21 cellular contexts compared by ENCODE assay signal in the genomic region with DNA sequence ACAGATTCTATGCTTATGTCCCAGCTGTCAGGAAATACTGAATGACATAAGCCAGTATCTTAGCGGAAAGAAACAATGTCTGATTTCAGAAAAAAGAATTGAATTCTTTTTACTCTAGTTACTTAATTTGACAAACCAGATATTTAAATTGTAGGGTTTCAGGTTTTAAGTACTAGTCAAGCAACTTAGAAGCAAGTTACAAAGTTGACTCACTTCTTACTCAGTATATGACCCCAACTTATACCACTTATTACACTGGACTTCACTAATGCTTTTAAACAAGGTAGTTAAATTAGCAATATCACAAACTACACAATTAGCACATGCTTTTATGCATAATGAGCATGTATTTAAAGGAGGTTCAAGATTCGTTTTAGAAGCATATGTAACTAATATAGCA.
"Had no signal": no experiment of that assay in that cellular context is flagged by ENCODE, and none has a peak within 500 bp of the region (broad histone marks: within the 10 kb centered on the region; RNA-seq: fewer than 3 reads in every experiment).

No MANE protein-coding gene starts in this region.

- H3K9me3 ChIP-seq: colonic mucosa, gastroesophageal sphincter, left lung, neutrophil, tibial nerve, vagina had no signal

- H3K36me3 Mint-ChIP-seq: natural killer cell had no signal

- H3K36me3 ChIP-seq: colonic mucosa had no signal

- H3K27ac ChIP-seq: colonic mucosa, gastroesophageal sphincter, left lung, neutrophil, tibial nerve, vagina, WERI-Rb-1 had no signal

- DNase-seq: activated CD8-positive, alpha-beta memory T cell treated with anti-CD3 and anti-CD28 coated beads, Interleukin-2, amount 50 U/mL, for 4 hours; activated CD8-positive, alpha-beta T cell treated with anti-CD3 and anti-CD28 coated beads for 36 hours; activated gamma-delta T cell; activated T-cell treated with anti-CD3 and anti-CD28 coated beads, Interleukin-2, amount 50 U/mL, for 72 hours; caudate nucleus; colonic mucosa; effector CD8-positive, alpha-beta T cell; islet precursor cell; left lung; mesendoderm; natural killer cell; posterior cingulate gyrus; retina; stimulated activated CD4-positive, alpha-beta T cell treated with anti-CD3 and anti-CD28 coated beads, Interleukin-4, amount 100 ng/mL, for 1 hour; stimulated activated naive CD4-positive, alpha-beta T cell; WERI-Rb-1 had no signal

- H3K9me3 Mint-ChIP-seq: activated CD8-positive, alpha-beta T cell treated with anti-CD3 and anti-CD28 coated beads for 36 hours; activated naive CD4-positive, alpha-beta T cell treated with anti-CD3 and anti-CD28 coated beads, Interleukin-2, amount 50 U/mL, for 72 hours; activated T-cell treated with anti-CD3 and anti-CD28 coated beads, Interleukin-2, amount 50 U/mL, for 72 hours; natural killer cell had no signal

- H3K27ac Mint-ChIP-seq: activated CD8-positive, alpha-beta T cell treated with anti-CD3 and anti-CD28 coated beads for 36 hours; activated T-cell treated with anti-CD3 and anti-CD28 coated beads, Interleukin-2, amount 50 U/mL, for 72 hours; natural killer cell had no signal

- H3K27me3 ChIP-seq: colonic mucosa, gastroesophageal sphincter, left lung, neutrophil, tibial nerve, vagina had no signal

- H3K4me3 Mint-ChIP-seq: activated CD8-positive, alpha-beta T cell treated with anti-CD3 and anti-CD28 coated beads for 36 hours; activated T-cell treated with anti-CD3 and anti-CD28 coated beads, Interleukin-2, amount 50 U/mL, for 72 hours; natural killer cell had no signal

- H3K27me3 Mint-ChIP-seq: activated CD8-positive, alpha-beta T cell treated with anti-CD3 and anti-CD28 coated beads for 36 hours had no signal

- ATAC-seq: activated CD8-positive, alpha-beta T cell treated with anti-CD3 and anti-CD28 coated beads for 36 hours; activated naive CD4-positive, alpha-beta T cell treated with anti-CD3 and anti-CD28 coated beads, Interleukin-2, amount 50 U/mL, for 72 hours; activated T-cell treated with anti-CD3 and anti-CD28 coated beads, Interleukin-2, amount 50 U/mL, for 72 hours; gastroesophageal sphincter; left lung; natural killer cell had no signal

- H3K4me3 ChIP-seq: colonic mucosa, gastroesophageal sphincter, left lung, tibial nerve, vagina had no signal
